12 cellular contexts compared by ENCODE assay signal in the genomic region with DNA sequence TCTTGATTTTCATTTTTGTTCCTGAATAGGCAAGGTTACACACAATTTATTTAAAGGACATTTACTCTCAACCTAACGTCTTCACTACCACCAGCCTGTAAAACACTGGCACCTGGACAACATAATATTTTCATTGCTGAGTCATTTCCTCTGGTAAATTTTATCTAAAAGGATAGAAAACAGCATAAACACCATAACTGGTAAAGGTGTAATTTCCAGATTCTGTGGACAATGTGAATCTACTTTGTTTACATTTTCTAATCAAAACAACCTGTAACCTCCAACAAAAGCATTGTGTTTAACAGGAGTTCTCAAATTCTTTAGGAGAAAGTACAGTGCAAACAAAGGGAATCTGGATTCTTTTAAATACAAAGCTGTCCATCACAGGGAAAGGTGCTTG.
DNase-seq lines count a peak whose midpoint lies in the region; ATAC-seq and TF ChIP-seq lines count a peak whose summit lies in the region.
"Had no signal": no experiment of that assay in that cellular context is flagged by ENCODE, and none has a peak within 500 bp of the region (broad histone marks: within the 10 kb centered on the region; RNA-seq: fewer than 3 reads in every experiment).

No MANE protein-coding gene starts in this region.

- no peak for TF ChIP-seq CTCF in nephron (IDR thresholded peaks at IDR 0.05; ENCODE audit: unreplicated experiment in 3 of 3)

- H3K9me3 Mint-ChIP-seq in nephron: peaks cover 2% of the 10 kb centered on the region

- DNase-seq in Daoy (ENCODE audit: low read depth) (peak; percentile 45), NCI-H774 (lab: John Stamatoyannopoulos, UW) (peak; percentile 59), dermis microvascular lymphatic vessel endothelial cell (ENCODE audit: low read depth in 2 of 2) (peak; percentile 96), HPDE6-E6E7 (ENCODE audit: extremely low spot score) (no peak), NCI-H526 treated with DMSO at 0.1 percent for 48 hours (lab: John Stamatoyannopoulos, UW) (no peak), H7 (no peak)
- DNase-seq: activated CD8-positive, alpha-beta memory T cell treated with anti-CD3 and anti-CD28 coated beads, Interleukin-2, amount 10 ng/mL, durations not matched to agents 7 days and 5 days; COR-L47 had no signal

- no peak overlapping the region for H3K4me3 ChIP-seq in H7 (ENCODE audit: insufficient read depth, low read depth, low read length)
- H3K4me3 ChIP-seq: cardiac muscle cell, prostate gland had no signal

- peak overlapping the region in 2 of 3 experiments; percentile 11 to 69 for H3K27ac Mint-ChIP-seq in nephron
- H3K27ac Mint-ChIP-seq: activated CD8-positive, alpha-beta memory T cell treated with anti-CD3 and anti-CD28 coated beads, Interleukin-2, amount 10 ng/mL, durations not matched to agents 7 days and 5 days had no signal

- H3K27me3 Mint-ChIP-seq in nephron (ENCODE audit: low read depth): no peaks in the 10 kb centered on the region

- H3K36me3 ChIP-seq in H7 (replicated peaks; ENCODE audit: control insufficient read depth, insufficient read depth, low read length): no peaks in the 10 kb centered on the region
- H3K36me3 ChIP-seq: cardiac muscle cell, prostate gland had no signal

- no peak overlapping the region for H3K4me3 Mint-ChIP-seq in nephron
- H3K4me3 Mint-ChIP-seq: activated CD8-positive, alpha-beta memory T cell treated with anti-CD3 and anti-CD28 coated beads, Interleukin-2, amount 10 ng/mL, durations not matched to agents 7 days and 5 days had no signal

- H3K36me3 Mint-ChIP-seq in nephron (ENCODE audit: low read depth): no peaks in the 10 kb centered on the region
- H3K36me3 Mint-ChIP-seq: activated CD8-positive, alpha-beta memory T cell treated with anti-CD3 and anti-CD28 coated beads, Interleukin-2, amount 10 ng/mL, durations not matched to agents 7 days and 5 days had no signal

- no peaks in the 10 kb centered on the region for H3K27me3 ChIP-seq in H7 (ENCODE audit: control insufficient read depth, insufficient read depth, low read length)
- H3K27me3 ChIP-seq: cardiac muscle cell had no signal

- no peak for ATAC-seq in HG03159 (IDR thresholded peaks at IDR 0.05; ENCODE audit: unreplicated experiment)
- ATAC-seq: activated CD8-positive, alpha-beta memory T cell treated with anti-CD3 and anti-CD28 coated beads, Interleukin-2, amount 10 ng/mL, durations not matched to agents 7 days and 5 days had no signal

- peaks cover 28% of the 10 kb centered on the region for H3K4me1 Mint-ChIP-seq in nephron

Comparison
In these comparisons a context has a peak if more than half of its experiments do, and no peak if none do; other contexts are left out.
1. DNase-seq: peak in Daoy (single experiment), NCI-H774 (single experiment) and dermis microvascular lymphatic vessel endothelial cell (2 of 2); none in HPDE6-E6E7 (single experiment), NCI-H526 treated with DMSO at 0.1 percent for 48 hours (single experiment) and H7 (single experiment).